ENCODE assay signal across 2 cellular contexts in genomic region chr9:121075251-121076036, GRCh38.
A peak's percentile ranks its signal among the peaks of the same experiment; 100 is the strongest.
TF ChIP-seq lines count a peak whose summit lies in the region.

No MANE protein-coding gene starts in this region.

TF ChIP-seq in GM12878, 131 proteins besides CTCF, POLR2A, EP300 and RAD21 (continued from another document):
- TF ChIP-seq, protein P1, sequence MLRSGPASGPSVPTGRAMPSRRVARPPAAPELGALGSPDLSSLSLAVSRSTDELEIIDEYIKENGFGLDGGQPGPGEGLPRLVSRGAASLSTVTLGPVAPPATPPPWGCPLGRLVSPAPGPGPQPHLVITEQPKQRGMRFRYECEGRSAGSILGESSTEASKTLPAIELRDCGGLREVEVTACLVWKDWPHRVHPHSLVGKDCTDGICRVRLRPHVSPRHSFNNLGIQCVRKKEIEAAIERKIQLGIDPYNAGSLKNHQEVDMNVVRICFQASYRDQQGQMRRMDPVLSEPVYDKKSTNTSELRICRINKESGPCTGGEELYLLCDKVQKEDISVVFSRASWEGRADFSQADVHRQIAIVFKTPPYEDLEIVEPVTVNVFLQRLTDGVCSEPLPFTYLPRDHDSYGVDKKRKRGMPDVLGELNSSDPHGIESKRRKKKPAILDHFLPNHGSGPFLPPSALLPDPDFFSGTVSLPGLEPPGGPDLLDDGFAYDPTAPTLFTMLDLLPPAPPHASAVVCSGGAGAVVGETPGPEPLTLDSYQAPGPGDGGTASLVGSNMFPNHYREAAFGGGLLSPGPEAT (IDR thresholded peaks at IDR 0.05; ENCODE audit: low read depth) = 0 out of 2 replicates have a peak, but pooled peaks have one; percentile 0
- TF ChIP-seq NBN (IDR thresholded peaks at IDR 0.05) (peak; percentile 38), HDGF (IDR thresholded peaks at IDR 0.05) (peak; percentile 51), ZNF274 (IDR thresholded peaks at IDR 0.05; ENCODE audit: insufficient read depth, insufficient read length) (no peak), SKIL (IDR thresholded peaks at IDR 0.05; ENCODE audit: low read depth, poor library complexity, severe bottlenecking) (no peak), MTA2 (IDR thresholded peaks at IDR 0.05; ENCODE audit: low read depth) (0 out of 2 replicates have a peak, but pooled peaks have one; percentile 12), HDAC2 (IDR thresholded peaks at IDR 0.05) (peak; percentile 57; the same call in 1 of the 2 replicates), KDM1A (IDR thresholded peaks at IDR 0.05; ENCODE audit: borderline replicate concordance) (peak; percentile 93; the same call in 1 of the 2 replicates), CHD2 (IDR thresholded peaks at IDR 0.05; ENCODE audit: borderline replicate concordance, low read depth, low read length) (0 out of 2 replicates have a peak, but pooled peaks have one; percentile 12), IRF4 (IDR thresholded peaks at IDR 0.05; ENCODE audit: low read depth, low read length) (0 out of 2 replicates have a peak, but pooled peaks have one; percentile 8), E2F4 (IDR thresholded peaks at IDR 0.05; ENCODE audit: low read depth, low read length) (no peak), SMARCA5 (IDR thresholded peaks at IDR 0.05) (peak; percentile 92; the same call in 1 of the 2 replicates), NFXL1 (IDR thresholded peaks at IDR 0.05; ENCODE audit: borderline replicate concordance) (peak; percentile 93; the same call in 1 of the 2 replicates), ZNF217 (IDR thresholded peaks at IDR 0.05) (peak; percentile 95), BCLAF1 (IDR thresholded peaks at IDR 0.05) (no peak), BMI1 (IDR thresholded peaks at IDR 0.05; ENCODE audit: borderline replicate concordance) (no peak), MTA3 (IDR thresholded peaks at IDR 0.05; ENCODE audit: borderline replicate concordance, low read length) (0 out of 2 replicates have a peak, but pooled peaks have one; percentile 44), PML (IDR thresholded peaks at IDR 0.05; ENCODE audit: low read length) (peak; percentile 2; the same call in 1 of the 2 replicates), RUNX3 (IDR thresholded peaks at IDR 0.05; ENCODE audit: low read length) (peak; percentile 5; the same call in 1 of the 2 replicates)
TF ChIP-seq in GM12878: peak in this region for 15.

TF ChIP-seq in liver, 16 proteins besides CTCF, POLR2A, EP300 and RAD21 (continued from another document):
- TF ChIP-seq, protein P2, sequence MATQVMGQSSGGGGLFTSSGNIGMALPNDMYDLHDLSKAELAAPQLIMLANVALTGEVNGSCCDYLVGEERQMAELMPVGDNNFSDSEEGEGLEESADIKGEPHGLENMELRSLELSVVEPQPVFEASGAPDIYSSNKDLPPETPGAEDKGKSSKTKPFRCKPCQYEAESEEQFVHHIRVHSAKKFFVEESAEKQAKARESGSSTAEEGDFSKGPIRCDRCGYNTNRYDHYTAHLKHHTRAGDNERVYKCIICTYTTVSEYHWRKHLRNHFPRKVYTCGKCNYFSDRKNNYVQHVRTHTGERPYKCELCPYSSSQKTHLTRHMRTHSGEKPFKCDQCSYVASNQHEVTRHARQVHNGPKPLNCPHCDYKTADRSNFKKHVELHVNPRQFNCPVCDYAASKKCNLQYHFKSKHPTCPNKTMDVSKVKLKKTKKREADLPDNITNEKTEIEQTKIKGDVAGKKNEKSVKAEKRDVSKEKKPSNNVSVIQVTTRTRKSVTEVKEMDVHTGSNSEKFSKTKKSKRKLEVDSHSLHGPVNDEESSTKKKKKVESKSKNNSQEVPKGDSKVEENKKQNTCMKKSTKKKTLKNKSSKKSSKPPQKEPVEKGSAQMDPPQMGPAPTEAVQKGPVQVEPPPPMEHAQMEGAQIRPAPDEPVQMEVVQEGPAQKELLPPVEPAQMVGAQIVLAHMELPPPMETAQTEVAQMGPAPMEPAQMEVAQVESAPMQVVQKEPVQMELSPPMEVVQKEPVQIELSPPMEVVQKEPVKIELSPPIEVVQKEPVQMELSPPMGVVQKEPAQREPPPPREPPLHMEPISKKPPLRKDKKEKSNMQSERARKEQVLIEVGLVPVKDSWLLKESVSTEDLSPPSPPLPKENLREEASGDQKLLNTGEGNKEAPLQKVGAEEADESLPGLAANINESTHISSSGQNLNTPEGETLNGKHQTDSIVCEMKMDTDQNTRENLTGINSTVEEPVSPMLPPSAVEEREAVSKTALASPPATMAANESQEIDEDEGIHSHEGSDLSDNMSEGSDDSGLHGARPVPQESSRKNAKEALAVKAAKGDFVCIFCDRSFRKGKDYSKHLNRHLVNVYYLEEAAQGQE (IDR thresholded peaks at IDR 0.05) = no peak
- TF ChIP-seq FOXA2 (IDR thresholded peaks at IDR 0.05) (no peak), EGR1 (IDR thresholded peaks at IDR 0.05; ENCODE audit: low read depth in 2 of 2) (no peak), TAF1 (conservative IDR thresholded peaks at IDR 0.05) (no peak), GABPA (IDR thresholded peaks at IDR 0.05 in 1 of 2, conservative IDR thresholded peaks at IDR 0.05 in 1 of 2) (no peak), JUND (IDR thresholded peaks at IDR 0.05) (no peak), NR2F2 (IDR thresholded peaks at IDR 0.05) (no peak), ATF3 (IDR thresholded peaks at IDR 0.05) (no peak), RXRA (IDR thresholded peaks at IDR 0.05) (no peak), HNF4G (IDR thresholded peaks at IDR 0.05) (no peak), YY1 (IDR thresholded peaks at IDR 0.05) (no peak), FOXA1 (IDR thresholded peaks at IDR 0.05) (no peak), ZBTB33 (IDR thresholded peaks at IDR 0.05) (no peak), HNF4A (conservative IDR thresholded peaks at IDR 0.05) (no peak), MAX (IDR thresholded peaks at IDR 0.05) (no peak)
